In the genomic region with DNA sequence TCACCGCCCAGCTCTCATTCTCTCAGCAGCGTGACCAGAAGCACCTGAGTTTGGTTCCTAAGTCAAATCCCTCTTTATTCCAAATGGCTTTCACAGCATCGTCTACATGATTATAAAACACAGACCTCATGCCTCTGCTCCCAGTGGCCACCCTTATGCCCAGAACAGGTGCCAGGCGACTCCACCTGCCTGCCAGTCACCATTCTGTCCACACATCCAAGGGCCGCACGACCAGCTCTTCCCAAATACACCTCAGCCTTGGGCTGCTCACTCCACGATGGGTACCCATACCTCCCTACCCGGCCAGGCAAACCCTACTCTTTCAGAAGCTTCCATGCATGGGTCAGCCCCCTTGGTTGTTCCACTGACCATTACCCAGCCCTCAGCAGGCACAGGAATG, we compare ENCODE assay signal across 3 cellular contexts.
"Had no signal": no experiment of that assay in that cellular context is flagged by ENCODE, and none has a peak within 500 bp of the region (broad histone marks: within the 10 kb centered on the region; RNA-seq: fewer than 3 reads in every experiment).

No MANE protein-coding gene starts in this region.

- ATAC-seq: GM12878 had no signal

- H3K4me3 ChIP-seq: GM12878 had no signal

- DNase-seq: GDM1, GF-D8 had no signal
